In genomic region chr20:63858393-63859165, GRCh38 we compare ENCODE assay signal across 8 cellular contexts. TPM values are rescaled to one million over a fixed set of nuclear protein-coding genes. Genes with fewer than 3 reads are reported as not detected.
A peak's percentile ranks its signal among the peaks of the same experiment; 100 is the strongest.
DNase-seq lines count a peak whose midpoint lies in the region; ATAC-seq and TF ChIP-seq lines count a peak whose summit lies in the region.

No MANE protein-coding gene starts in this region.

- no peak overlapping the region for H3K4me3 ChIP-seq in CD4-positive, CD25-positive, alpha-beta regulatory T cell (ENCODE audit: low read depth, low read length)
- H3K4me3 ChIP-seq in Loucy (ENCODE audit: low read length, poor library complexity, severe bottlenecking) (peak overlapping the region; percentile 68), choroid plexus epithelial cell (ENCODE audit: low read depth, low read length) (peak overlapping the region; percentile 8), mesodermal cell (ENCODE audit: extremely low read depth, insufficient read depth, low read length, poor library complexity, severe bottlenecking) (no peak overlapping the region)

- no peaks in the 10 kb centered on the region for H3K9me3 Mint-ChIP-seq in CD4-positive, CD25-positive, alpha-beta regulatory T cell

- peak overlapping the region in 2 of 3 donors; percentile 86 to 94 for H3K27ac Mint-ChIP-seq in CD4-positive, CD25-positive, alpha-beta regulatory T cell

- no peaks in the 10 kb centered on the region for H3K27me3 ChIP-seq in CD4-positive, CD25-positive, alpha-beta regulatory T cell (ENCODE audit: control insufficient read depth, insufficient read depth, low read length)
- H3K27me3 ChIP-seq in Loucy (ENCODE audit: insufficient read depth, low read length, poor library complexity, severe bottlenecking), result no peaks in the 10 kb centered on the region

- no peak for DNase-seq in CD4-positive, CD25-positive, alpha-beta regulatory T cell
- DNase-seq in choroid plexus epithelial cell (ENCODE audit: low read depth) (peak; percentile 94), anterior cingulate cortex (lab: John Stamatoyannopoulos, UW) (no peak), hypothalamus (lab: John Stamatoyannopoulos, UW) (no peak), H4 (ENCODE audit: low spot score) (no peak)
- DNase-seq in activated CD4-positive, CD25-positive, alpha-beta regulatory T cell treated with anti-CD3 and anti-CD28 coated beads, Interleukin-2, amount 50 U/mL, for 72 hours, result no peak

- peaks cover 3% of the 10 kb centered on the region for H3K36me3 Mint-ChIP-seq in CD4-positive, CD25-positive, alpha-beta regulatory T cell

- peaks cover 34% of the 10 kb centered on the region for H3K4me1 ChIP-seq in CD4-positive, CD25-positive, alpha-beta regulatory T cell (ENCODE audit: control insufficient read depth, insufficient read depth, low read length, poor library complexity, severe bottlenecking)
- H3K4me1 ChIP-seq in Loucy (ENCODE audit: insufficient read depth, low read length, poor library complexity, severe bottlenecking) (peaks cover 41% of the 10 kb centered on the region), mesodermal cell (ENCODE audit: control insufficient read depth, insufficient read depth, low read length, poor library complexity, severe bottlenecking) (peaks cover 39% of the 10 kb centered on the region)

- peak overlapping the region; percentile 81 for H3K4me2 ChIP-seq in Loucy (ENCODE audit: low read depth, low read length, poor library complexity, severe bottlenecking)

- H3K9me3 ChIP-seq in CD4-positive, CD25-positive, alpha-beta regulatory T cell (ENCODE audit: control insufficient read depth in 2 of 2, low read length in 2 of 2), result no peaks in the 10 kb centered on the region
- no peaks in the 10 kb centered on the region for H3K9me3 ChIP-seq in Loucy (ENCODE audit: insufficient read depth, low read depth, low read length)
- no peaks in the 10 kb centered on the region for H3K9me3 ChIP-seq in mesodermal cell (ENCODE audit: control insufficient read depth, low read length)

- H3K36me3 ChIP-seq in CD4-positive, CD25-positive, alpha-beta regulatory T cell (ENCODE audit: control insufficient read depth, insufficient read depth, low read length), result no peaks in the 10 kb centered on the region
- H3K36me3 ChIP-seq in Loucy (ENCODE audit: insufficient read depth, low read length), result no peaks in the 10 kb centered on the region; the same call in 1 of the 2 replicates
- H3K36me3 ChIP-seq in mesodermal cell (ENCODE audit: control insufficient read depth, insufficient read depth, low read length), result peaks cover 18% of the 10 kb centered on the region

- peak in 1 of 2 donors; percentile 24 for ATAC-seq in CD4-positive, CD25-positive, alpha-beta regulatory T cell (ENCODE audit: low read depth in 2 of 2)

- H3F3A ChIP-seq in Loucy (ENCODE audit: low read depth), result no peaks in the 10 kb centered on the region

- H2AFZ ChIP-seq in Loucy (ENCODE audit: low read length), result peak overlapping the region; percentile 45; the same call in 1 of the 2 replicates

- H3K9me2 ChIP-seq in Loucy (replicated peaks; ENCODE audit: low read depth, low read length), result no peaks in the 10 kb centered on the region

- peaks cover 0 to 44% (median 13%) of the 10 kb centered on the region in 4 donors for H3K4me1 Mint-ChIP-seq in CD4-positive, CD25-positive, alpha-beta regulatory T cell

- H3K4me3 Mint-ChIP-seq in CD4-positive, CD25-positive, alpha-beta regulatory T cell, result peak overlapping the region in 3 of 4 donors; percentile 35 to 48 (median 39)

- H3K9ac ChIP-seq in Loucy (ENCODE audit: low read depth, low read length, poor library complexity, severe bottlenecking), result peak overlapping the region; percentile 80

- TF ChIP-seq CTCF in Loucy (conservative IDR thresholded peaks at IDR 0.05; ENCODE audit: low read length) (no peak; the same call in 1 of the 2 replicates), choroid plexus epithelial cell (conservative IDR thresholded peaks at IDR 0.05; ENCODE audit: low read depth, low read length) (peak; percentile 79)

- H3K27ac ChIP-seq in CD4-positive, CD25-positive, alpha-beta regulatory T cell (ENCODE audit: insufficient read depth, low read length, poor library complexity, severe bottlenecking), result no peak overlapping the region
- H3K27ac ChIP-seq in mesodermal cell (ENCODE audit: low read depth, low read length, severe bottlenecking), result peak overlapping the region; percentile 85

- WGBS in mesodermal cell (ENCODE audit: insufficient coverage in 2 of 2), 2 experiments, result 18 to 25% methylated on average over 7 to 8 of the region's 12 CpGs

- H3K27me3 Mint-ChIP-seq in CD4-positive, CD25-positive, alpha-beta regulatory T cell, result no peaks in the 10 kb centered on the region

- peaks cover 16% of the 10 kb centered on the region; the same call in 1 of the 2 replicates for H3K79me2 ChIP-seq in Loucy (ENCODE audit: insufficient read depth, low read length)

- no peaks in the 10 kb centered on the region for H4K20me1 ChIP-seq in Loucy (ENCODE audit: insufficient read depth, low read length, poor library complexity, severe bottlenecking)

RNA-seq across cellular contexts. Expression of gene ABHD16B, which starts 2.7 kb away (rescaled TPM):
- total RNA-seq in CD4-positive, CD25-positive, alpha-beta regulatory T cell, result not detected
- under 1 TPM in 1 of 4 donors, not detected in 3; 0.21 TPM for polyA plus RNA-seq in CD4-positive, CD25-positive, alpha-beta regulatory T cell
- polyA plus RNA-seq in mesodermal cell (2013, experiment 1 of 2), result not detected
- polyA plus RNA-seq in mesodermal cell (2013, experiment 2 of 2), result not detected
- total RNA-seq in H4 (2014; rRNA removed; shearing (Covaris generic)), result not detected in 2 replicates

RNA-seq across cellular contexts. Expression of gene TPD52L2, which starts 6.5 kb away (rescaled TPM):
- 33.7 TPM for total RNA-seq in CD4-positive, CD25-positive, alpha-beta regulatory T cell
- 10 to 100 TPM; 69.0 to 72.1 (median 69.9) TPM for polyA plus RNA-seq in CD4-positive, CD25-positive, alpha-beta regulatory T cell
- 103 TPM for polyA plus RNA-seq in mesodermal cell (2013, experiment 1 of 2)
- polyA plus RNA-seq in mesodermal cell (2013, experiment 2 of 2), result 100 TPM
- total RNA-seq in H4 (2014; rRNA removed; shearing (Covaris generic)), result 44.7 and 56.7 TPM in 2 replicates

RNA-seq across cellular contexts. Expression of gene ZBTB46, which starts 27.5 kb away (rescaled TPM):
- 0.49 TPM for total RNA-seq in CD4-positive, CD25-positive, alpha-beta regulatory T cell
- polyA plus RNA-seq in CD4-positive, CD25-positive, alpha-beta regulatory T cell, result under 1 TPM in 2 of 4 donors, not detected in 2; 0.03 to 0.09 TPM
- 18.5 TPM for polyA plus RNA-seq in mesodermal cell (2013, experiment 1 of 2)
- 15.9 TPM for polyA plus RNA-seq in mesodermal cell (2013, experiment 2 of 2)
- 0.68 and 3.1 TPM in 2 replicates for total RNA-seq in H4 (2014; rRNA removed; shearing (Covaris generic))

RNA-seq across cellular contexts. Expression of gene DNAJC5, which starts 36.3 kb away (rescaled TPM):
- total RNA-seq in CD4-positive, CD25-positive, alpha-beta regulatory T cell, result 34.9 TPM
- 1 to 10 TPM; 5.0 to 7.0 (median 5.8) TPM for polyA plus RNA-seq in CD4-positive, CD25-positive, alpha-beta regulatory T cell
- polyA plus RNA-seq in mesodermal cell (2013, experiment 1 of 2), result 20.9 TPM
- 19.1 TPM for polyA plus RNA-seq in mesodermal cell (2013, experiment 2 of 2)
- 16.1 and 21.0 TPM in 2 replicates for total RNA-seq in H4 (2014; rRNA removed; shearing (Covaris generic))

Comparison
In these comparisons a context has a peak if more than half of its experiments do, and no peak if none do; other contexts are left out.
1. H3K4me3 ChIP-seq: peak in Loucy (single experiment) and choroid plexus epithelial cell (single experiment); none in CD4-positive, CD25-positive, alpha-beta regulatory T cell (single experiment) and mesodermal cell (single experiment).